In genomic region chr6:63804381-63804956, GRCh38 we compare ENCODE assay signal across 12 cellular contexts.
DNase-seq lines count a peak whose midpoint lies in the region; ATAC-seq and TF ChIP-seq lines count a peak whose summit lies in the region.
"Had no signal": no experiment of that assay in that cellular context is flagged by ENCODE, and none has a peak within 500 bp of the region (broad histone marks: within the 10 kb centered on the region; RNA-seq: fewer than 3 reads in every experiment).

No MANE protein-coding gene starts in this region.

- CTCF ChIA-PET in WTC11 (lab: Charles Lee): no interaction called here

- H3K9me3 Mint-ChIP-seq in WTC11: peaks cover 13% of the 10 kb centered on the region
- H3K9me3 Mint-ChIP-seq: activated B cell treated with CpG ODN at 0.5 μM for 24 hours had no signal

- no peak overlapping the region for H3K4me3 Mint-ChIP-seq in WTC11
- H3K4me3 Mint-ChIP-seq: activated B cell treated with CpG ODN at 0.5 μM for 24 hours had no signal

- H3K27me3 Mint-ChIP-seq in WTC11 (ENCODE audit: low read depth): no peaks in the 10 kb centered on the region; the same call in 1 of the 2 replicates
- H3K27me3 Mint-ChIP-seq: activated B cell treated with CpG ODN at 0.5 μM for 24 hours had no signal

- POLR2A ChIA-PET in WTC11 (lab: Charles Lee): no interaction called here

- peak; percentile 5 for DNase-seq in ELF-1 (ENCODE audit: low read depth, low spot score)
- DNase-seq in NCI-H226: peak; percentile 96
- DNase-seq in epithelial cell of prostate (ENCODE audit: low read depth, low spot score): peak; percentile 70
- DNase-seq in non-pigmented ciliary epithelial cell (ENCODE audit: low read depth): peak; percentile 81
- no peak for DNase-seq in WTC11 (ENCODE audit: low spot score)
- no peak for DNase-seq in SHP77 (lab: John Stamatoyannopoulos, UW)
- no peak for DNase-seq in stimulated activated CD4-positive, alpha-beta T cell treated with anti-CD3 and anti-CD28 coated beads, Interleukin-12 subunit alpha, Interleukin-12 subunit beta, amount 100 ng/mL, for 4 hours
- DNase-seq: activated B cell treated with CpG ODN at 0.5 μM for 24 hours; small intestine; stimulated activated naive CD8-positive, alpha-beta T cell treated with anti-CD3 and anti-CD28 coated beads, Interleukin-15, Interleukin-2, amounts not matched to agents 100 U/mL and 50 U/mL, for 24 hours had no signal

- ATAC-seq in WTC11: no peak
- no peak for ATAC-seq in GM18873 (IDR thresholded peaks at IDR 0.05; ENCODE audit: low FRiP score, unreplicated experiment)
- ATAC-seq: K562; stimulated activated naive CD8-positive, alpha-beta T cell treated with anti-CD3 and anti-CD28 coated beads, Interleukin-15, Interleukin-2, amounts not matched to agents 100 U/mL and 50 U/mL, for 24 hours had no signal

- peak overlapping the region; percentile 98 for H3K27ac ChIP-seq in epithelial cell of prostate

- peaks cover 13% of the 10 kb centered on the region for H3K4me1 Mint-ChIP-seq in WTC11
- H3K4me1 Mint-ChIP-seq: activated B cell treated with CpG ODN at 0.5 μM for 24 hours had no signal

- H3K36me3 Mint-ChIP-seq in WTC11: 0 out of 2 replicates have a peak, but pooled peaks cover 3% of the 10 kb centered on the region

- no peak for TF ChIP-seq CTCF in WTC11 (IDR thresholded peaks at IDR 0.05)

- H3K27ac Mint-ChIP-seq in WTC11: no peak overlapping the region
- H3K27ac Mint-ChIP-seq: activated B cell treated with CpG ODN at 0.5 μM for 24 hours had no signal

TF ChIP-seq in WTC11, 78 proteins besides CTCF, POLR2A, EP300 and RAD21:
- no peak for TF ChIP-seq ZBTB43 (CRISPR knock-in tag; IDR thresholded peaks at IDR 0.05)

Comparison
In these comparisons a context has a peak if more than half of its experiments do, and no peak if none do; other contexts are left out.
1. DNase-seq: peak in ELF-1 (single experiment), NCI-H226 (single experiment), epithelial cell of prostate (single experiment) and non-pigmented ciliary epithelial cell (single experiment); none in WTC11 (single experiment), SHP77 (0 of 2) and stimulated activated CD4-positive, alpha-beta T cell treated with anti-CD3 and anti-CD28 coated beads, Interleukin-12 subunit alpha, Interleukin-12 subunit beta, amount 100 ng/mL, for 4 hours (single experiment).